In the genomic region with DNA sequence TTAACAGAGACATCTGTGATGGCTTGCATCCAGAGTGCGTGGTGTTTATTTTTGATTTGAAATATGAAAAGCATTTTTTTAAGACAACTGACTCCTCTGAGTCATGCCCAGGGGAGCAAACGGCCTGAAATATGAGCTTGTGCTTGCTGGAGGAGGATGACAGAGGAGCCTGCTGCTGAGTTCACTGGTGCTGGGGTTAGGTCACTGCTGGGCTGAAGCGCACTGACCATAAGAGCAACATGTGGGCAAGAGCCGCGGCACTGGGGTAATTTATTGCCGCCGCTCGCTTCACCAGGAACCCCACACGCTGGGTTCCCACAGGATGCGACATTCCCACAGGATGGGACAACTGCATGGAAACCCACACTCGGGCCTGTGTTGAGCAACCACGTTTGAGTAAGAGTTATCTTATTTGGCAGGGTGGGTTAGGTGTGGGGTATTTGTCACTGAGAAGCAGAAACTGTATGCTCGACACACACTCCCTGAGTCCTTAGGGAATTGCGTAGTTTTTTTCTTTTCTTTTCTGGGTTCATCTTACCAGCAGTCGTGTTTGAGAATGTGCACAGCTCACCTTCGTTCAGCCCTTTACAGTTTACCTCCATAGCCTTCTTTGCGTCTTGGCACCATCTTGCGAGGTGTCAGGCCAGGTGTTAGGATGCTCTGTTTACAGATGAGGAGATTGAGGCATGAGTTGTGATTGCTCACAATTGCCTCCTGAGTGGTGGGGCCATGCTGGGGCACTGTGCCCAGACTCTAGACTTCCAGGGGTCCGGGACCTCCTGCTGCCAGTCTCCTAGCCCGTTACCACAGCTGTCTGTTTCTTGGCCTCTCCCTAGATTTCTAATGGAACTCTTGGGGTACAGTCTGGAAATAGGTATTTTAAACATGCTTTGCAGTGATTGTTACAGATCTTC, we compare ENCODE assay signal across 8 cellular contexts.
DNase-seq lines count a peak whose midpoint lies in the region; ATAC-seq and TF ChIP-seq lines count a peak whose summit lies in the region.

No MANE protein-coding gene starts in this region.

- no peaks in the 10 kb centered on the region for H3F3A ChIP-seq in GM23338 (replicated peaks; ENCODE audit: low read depth)

- H3K79me2 ChIP-seq in GM23338 (replicated peaks; ENCODE audit: insufficient read depth) = peaks cover 3% of the 10 kb centered on the region; the same call in 1 of the 2 replicates

- no peak overlapping the region for H3K4me2 ChIP-seq in GM23338

- H3K27me3 Mint-ChIP-seq in GM23338 (ENCODE audit: insufficient read depth, low read depth, poor library complexity) (no peaks in the 10 kb centered on the region), osteocyte (ENCODE audit: unreplicated experiment) (no peaks in the 10 kb centered on the region)

- ATAC-seq in GM23338 = no peak; the same call in 2 of the 3 replicates
- ATAC-seq in esophagus mucosa = peak; percentile 45
- ATAC-seq in HG02798 (IDR thresholded peaks at IDR 0.05; ENCODE audit: poor library complexity, unreplicated experiment) = no peak
- ATAC-seq in HG02571 (IDR thresholded peaks at IDR 0.05; ENCODE audit: unreplicated experiment) = no peak

- no peak overlapping the region for H3K4me3 Mint-ChIP-seq in GM23338
- H3K4me3 Mint-ChIP-seq in osteocyte (ENCODE audit: unreplicated experiment) = peak overlapping the region; percentile 14

- H3K4me1 ChIP-seq in GM23338 (ENCODE audit: insufficient read depth) = 0 out of 2 replicates have a peak, but pooled peaks cover 9% of the 10 kb centered on the region

- H3K36me3 ChIP-seq in GM23338 (ENCODE audit: insufficient read depth) = no peaks in the 10 kb centered on the region

- no peak for DNase-seq in GM23338 (ENCODE audit: low spot score)
- DNase-seq in RWPE1 (ENCODE audit: low spot score) = peak; percentile 94
- DNase-seq in osteocyte (ENCODE audit: extremely low spot score, unreplicated experiment) = peak; percentile 89
- no peak for DNase-seq in central memory CD4-positive, alpha-beta T cell
- DNase-seq in NCI-H2227 (lab: John Stamatoyannopoulos, UW; ENCODE audit: unreplicated experiment) = no peak

- H3K27ac Mint-ChIP-seq in GM23338 = peak overlapping the region; percentile 23; the same call in 1 of the 2 replicates
- peak overlapping the region; percentile 85 for H3K27ac Mint-ChIP-seq in osteocyte (ENCODE audit: unreplicated experiment)

- no peak overlapping the region for H3K27ac ChIP-seq in GM23338 (ENCODE audit: low read depth)
- H3K27ac ChIP-seq in RWPE1 = peak overlapping the region; percentile 97

- POLR2A ChIA-PET in RWPE1 (lab: Yijun Ruan, JAX; ENCODE audit: low non-redundant PET) = no interaction called here

- H3K9me2 ChIP-seq in GM23338 (ENCODE audit: insufficient read depth) = no peaks in the 10 kb centered on the region

- H3K27me3 ChIP-seq in GM23338 (ENCODE audit: insufficient read depth) = no peaks in the 10 kb centered on the region

- H3K4me3 ChIP-seq in GM23338 = no peak overlapping the region

- H3K4me1 Mint-ChIP-seq in GM23338 = peaks cover 18% of the 10 kb centered on the region; the same call in 2 of the 3 replicates
- H3K4me1 Mint-ChIP-seq in osteocyte (ENCODE audit: unreplicated experiment) = peaks cover 63% of the 10 kb centered on the region

- CTCF ChIA-PET in RWPE1 (lab: Yijun Ruan, JAX) = interaction anchor here (0.5 to 0.7 kb wide), 2 partner anchors 47 to 997 kb away, joined by 3 read pairs; no protein-coding TSS in a partner anchor

- no peak overlapping the region for H2AFZ ChIP-seq in GM23338

- no peaks in the 10 kb centered on the region for H3K36me3 Mint-ChIP-seq in GM23338 (ENCODE audit: low read depth)
- no peaks in the 10 kb centered on the region for H3K36me3 Mint-ChIP-seq in osteocyte (ENCODE audit: unreplicated experiment)

- no peaks in the 10 kb centered on the region; the same call in 1 of the 2 replicates for H4K20me1 ChIP-seq in GM23338 (replicated peaks; ENCODE audit: insufficient read depth)

- no peaks in the 10 kb centered on the region for H3K9me3 Mint-ChIP-seq in GM23338
- no peaks in the 10 kb centered on the region for H3K9me3 Mint-ChIP-seq in osteocyte (ENCODE audit: unreplicated experiment)

- TF ChIP-seq CTCF in GM23338 (conservative IDR thresholded peaks at IDR 0.05; ENCODE audit: low read depth in 2 of 2) (no peak), RWPE1 (conservative IDR thresholded peaks at IDR 0.05; ENCODE audit: low read depth) (no peak), osteocyte (IDR thresholded peaks at IDR 0.05) (no peak)

TF ChIP-seq in GM23338, 12 proteins besides CTCF, POLR2A, EP300 and RAD21 (continues in another document):
- TF ChIP-seq ZNF114 (CRISPR knock-in tag; IDR thresholded peaks at IDR 0.05) = no peak
- TF ChIP-seq POLR2AphosphoS5 (IDR thresholded peaks at IDR 0.05; ENCODE audit: low read depth) = no peak
- TF ChIP-seq, protein P1, sequence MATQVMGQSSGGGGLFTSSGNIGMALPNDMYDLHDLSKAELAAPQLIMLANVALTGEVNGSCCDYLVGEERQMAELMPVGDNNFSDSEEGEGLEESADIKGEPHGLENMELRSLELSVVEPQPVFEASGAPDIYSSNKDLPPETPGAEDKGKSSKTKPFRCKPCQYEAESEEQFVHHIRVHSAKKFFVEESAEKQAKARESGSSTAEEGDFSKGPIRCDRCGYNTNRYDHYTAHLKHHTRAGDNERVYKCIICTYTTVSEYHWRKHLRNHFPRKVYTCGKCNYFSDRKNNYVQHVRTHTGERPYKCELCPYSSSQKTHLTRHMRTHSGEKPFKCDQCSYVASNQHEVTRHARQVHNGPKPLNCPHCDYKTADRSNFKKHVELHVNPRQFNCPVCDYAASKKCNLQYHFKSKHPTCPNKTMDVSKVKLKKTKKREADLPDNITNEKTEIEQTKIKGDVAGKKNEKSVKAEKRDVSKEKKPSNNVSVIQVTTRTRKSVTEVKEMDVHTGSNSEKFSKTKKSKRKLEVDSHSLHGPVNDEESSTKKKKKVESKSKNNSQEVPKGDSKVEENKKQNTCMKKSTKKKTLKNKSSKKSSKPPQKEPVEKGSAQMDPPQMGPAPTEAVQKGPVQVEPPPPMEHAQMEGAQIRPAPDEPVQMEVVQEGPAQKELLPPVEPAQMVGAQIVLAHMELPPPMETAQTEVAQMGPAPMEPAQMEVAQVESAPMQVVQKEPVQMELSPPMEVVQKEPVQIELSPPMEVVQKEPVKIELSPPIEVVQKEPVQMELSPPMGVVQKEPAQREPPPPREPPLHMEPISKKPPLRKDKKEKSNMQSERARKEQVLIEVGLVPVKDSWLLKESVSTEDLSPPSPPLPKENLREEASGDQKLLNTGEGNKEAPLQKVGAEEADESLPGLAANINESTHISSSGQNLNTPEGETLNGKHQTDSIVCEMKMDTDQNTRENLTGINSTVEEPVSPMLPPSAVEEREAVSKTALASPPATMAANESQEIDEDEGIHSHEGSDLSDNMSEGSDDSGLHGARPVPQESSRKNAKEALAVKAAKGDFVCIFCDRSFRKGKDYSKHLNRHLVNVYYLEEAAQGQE (IDR thresholded peaks at IDR 0.05; ENCODE audit: unreplicated experiment) = no peak
- no peak for TF ChIP-seq EZH2phosphoT487 (IDR thresholded peaks at IDR 0.05; ENCODE audit: unreplicated experiment)
- TF ChIP-seq STAT1 (IDR thresholded peaks at IDR 0.05; ENCODE audit: unreplicated experiment) = no peak
- TF ChIP-seq, protein P2, sequence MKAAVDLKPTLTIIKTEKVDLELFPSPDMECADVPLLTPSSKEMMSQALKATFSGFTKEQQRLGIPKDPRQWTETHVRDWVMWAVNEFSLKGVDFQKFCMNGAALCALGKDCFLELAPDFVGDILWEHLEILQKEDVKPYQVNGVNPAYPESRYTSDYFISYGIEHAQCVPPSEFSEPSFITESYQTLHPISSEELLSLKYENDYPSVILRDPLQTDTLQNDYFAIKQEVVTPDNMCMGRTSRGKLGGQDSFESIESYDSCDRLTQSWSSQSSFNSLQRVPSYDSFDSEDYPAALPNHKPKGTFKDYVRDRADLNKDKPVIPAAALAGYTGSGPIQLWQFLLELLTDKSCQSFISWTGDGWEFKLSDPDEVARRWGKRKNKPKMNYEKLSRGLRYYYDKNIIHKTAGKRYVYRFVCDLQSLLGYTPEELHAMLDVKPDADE (IDR thresholded peaks at IDR 0.05) = no peak
- no peak for TF ChIP-seq EZH2 (IDR thresholded peaks at IDR 0.05; ENCODE audit: low read depth, unreplicated experiment)
- TF ChIP-seq JUNB (IDR thresholded peaks at IDR 0.05; ENCODE audit: unreplicated experiment) = no peak
- no peak for TF ChIP-seq NANOG (IDR thresholded peaks at IDR 0.05; ENCODE audit: borderline replicate concordance)

Comparison
In these comparisons a context has a peak if more than half of its experiments do, and no peak if none do; other contexts are left out.
1. DNase-seq: peak in RWPE1 (single experiment) and osteocyte (single experiment); none in GM23338 (single experiment), central memory CD4-positive, alpha-beta T cell (single experiment) and NCI-H2227 (single experiment).